8 cellular contexts compared by ENCODE assay signal in genomic region chr17:50200447-50201225, GRCh38. TPM values are rescaled to one million over a fixed set of nuclear protein-coding genes. Genes with fewer than 3 reads are reported as not detected.
DNase-seq lines count a peak whose midpoint lies in the region; ATAC-seq and TF ChIP-seq lines count a peak whose summit lies in the region.

No MANE protein-coding gene starts in this region.

- H3K36me3 Mint-ChIP-seq in Calu3 (ENCODE audit: insufficient read depth, unreplicated experiment) (peaks cover 26% of the 10 kb centered on the region), T-cell (no peaks in the 10 kb centered on the region), progenitor cell of endocrine pancreas (ENCODE audit: insufficient read depth) (no peaks in the 10 kb centered on the region)

- no TSS peak for BruUV-seq in Calu3 (replicated peaks; lab: Mats Ljungman, UMichigan)

- H3K4me3 Mint-ChIP-seq in Calu3 (ENCODE audit: low read depth, unreplicated experiment): peak overlapping the region; percentile 68
- peak overlapping the region; percentile 68 to 86 (median 72) for H3K4me3 Mint-ChIP-seq in T-cell
- H3K4me3 Mint-ChIP-seq in progenitor cell of endocrine pancreas (ENCODE audit: low read depth): peak overlapping the region; percentile 76

- H3K4me1 ChIP-seq in adrenal gland (replicated peaks in 1 of 2): peaks cover 3 to 8% of the 10 kb centered on the region in 2 donors
- peaks cover 47% of the 10 kb centered on the region for H3K4me1 ChIP-seq in left ventricle myocardium inferior

- intact Hi-C loops in Calu3 (cut with micrococcal nuclease; ENCODE audit: unreplicated experiment): loop anchor here (1.0 to 2.0 kb wide), 4 partner anchors 70 to 278 kb away; partner anchors contain the start of genes RSAD1 and TMEM92
- intact Hi-C loops in adrenal gland (cut with DNase I): loop anchor here (2.0 to 5.0 kb wide), 3 partner anchors 70 to 97 kb away; no protein-coding TSS in a partner anchor
- intact Hi-C loops in left ventricle myocardium inferior (cut with micrococcal nuclease): loop anchor here (5.0 kb wide), 1 partner anchor 72 kb away; the partner anchor contains the start of gene TMEM92

- 0 to 1% (median 1%) methylated on average over 27 to 52 of the region's 52 CpGs for WGBS in adrenal gland, 4 donors

- H3K27ac Mint-ChIP-seq in Calu3 (ENCODE audit: unreplicated experiment) (peak overlapping the region; percentile 33), T-cell (peak overlapping the region in 1 of 2 donors; percentile 61), progenitor cell of endocrine pancreas (peak overlapping the region; percentile 98)

- peaks cover 21% of the 10 kb centered on the region for H3K4me1 Mint-ChIP-seq in Calu3 (ENCODE audit: low read depth, unreplicated experiment)
- H3K4me1 Mint-ChIP-seq in T-cell: peaks cover 18 to 26% (median 22%) of the 10 kb centered on the region in 3 donors
- H3K4me1 Mint-ChIP-seq in progenitor cell of endocrine pancreas (ENCODE audit: low read depth): peaks cover 8% of the 10 kb centered on the region

- H3K4me3 ChIP-seq in NB4 (ENCODE audit: low read depth, low read length): no peak overlapping the region
- peak overlapping the region in 3 of 4 donors; percentile 17 to 63 (median 24) for H3K4me3 ChIP-seq in adrenal gland
- H3K4me3 ChIP-seq in left ventricle myocardium inferior: peak overlapping the region; percentile 72

- peak; percentile 100 for TF ChIP-seq CTCF in Calu3 (IDR thresholded peaks at IDR 0.05; ENCODE audit: unreplicated experiment)
- peak; percentile 77 for TF ChIP-seq CTCF in NB4 (IDR thresholded peaks at IDR 0.05; ENCODE audit: low read depth, low read length)
- peak; percentile 97 to 100 (median 100) for TF ChIP-seq CTCF in adrenal gland (IDR thresholded peaks at IDR 0.05)
- TF ChIP-seq CTCF in left ventricle myocardium inferior (IDR thresholded peaks at IDR 0.05; ENCODE audit: borderline replicate concordance): peak; percentile 99
- TF ChIP-seq CTCF in progenitor cell of endocrine pancreas (IDR thresholded peaks at IDR 0.05; ENCODE audit: unreplicated experiment): peak; percentile 100

- H3K9me3 ChIP-seq in adrenal gland (replicated peaks in 1 of 3): no peaks in the 10 kb centered on the region
- H3K9me3 ChIP-seq in left ventricle myocardium inferior (replicated peaks): no peaks in the 10 kb centered on the region

- CTCF ChIA-PET in Calu3 (lab: Charles Lee) (interaction anchor here (0.6 to 3.9 kb wide), 31 partner anchors 10 to 278 kb away, joined by 3 to 90 read pairs (median 8); partner anchors contain the start of genes LRRC59, RSAD1 and TMEM92), T-cell (lab: Charles Lee) (interaction anchor here (0.6 to 2.2 kb wide), 16 partner anchors 12 to 1617 kb away, joined by 3 to 17 read pairs (median 5); partner anchors contain the start of genes ITGA3 (in 1 of the 2), TMEM92 (in 1 of the 2) and XYLT2 (in 1 of the 2))

- H3K36me3 ChIP-seq in adrenal gland (replicated peaks in 1 of 2) (peaks cover 0 to 17% of the 10 kb centered on the region in 2 donors), left ventricle myocardium inferior (peaks cover 25% of the 10 kb centered on the region)

- peak overlapping the region in 4 of 5 donors; percentile 10 to 88 (median 62) for H3K27ac ChIP-seq in adrenal gland
- peak overlapping the region; percentile 88 for H3K27ac ChIP-seq in left ventricle myocardium inferior (replicated peaks)

- H3K9me3 Mint-ChIP-seq in Calu3 (ENCODE audit: low read depth, unreplicated experiment) (no peaks in the 10 kb centered on the region), T-cell (no peaks in the 10 kb centered on the region), progenitor cell of endocrine pancreas (ENCODE audit: low read depth) (no peaks in the 10 kb centered on the region)

- peaks cover 21% of the 10 kb centered on the region for H3K27me3 ChIP-seq in adrenal gland
- H3K27me3 ChIP-seq in left ventricle myocardium inferior (ENCODE audit: low read depth): peaks cover 59% of the 10 kb centered on the region

- TF ChIP-seq POLR2A in NB4 (IDR thresholded peaks at IDR 0.05; ENCODE audit: extremely low read depth, insufficient read length) (no peak), adrenal gland (IDR thresholded peaks at IDR 0.05) (peak in 1 of 2 donors; percentile 37)

- H3K27me3 Mint-ChIP-seq in Calu3 (ENCODE audit: unreplicated experiment) (peaks cover 88% of the 10 kb centered on the region), T-cell (peaks cover 42 to 59% of the 10 kb centered on the region in 2 donors), progenitor cell of endocrine pancreas (peaks cover 47% of the 10 kb centered on the region)

- DNase-seq in Calu3: peak; percentile 95
- DNase-seq in NB4 (ENCODE audit: low read depth): peak; percentile 83
- DNase-seq in T-cell: peak; percentile 48 to 82 (median 73)
- peak; percentile 84 to 93 (median 86) for DNase-seq in adrenal gland
- peak; percentile 88 for DNase-seq in left ventricle myocardium inferior
- peak; percentile 79 for DNase-seq in progenitor cell of endocrine pancreas (ENCODE audit: low spot score, unreplicated experiment)
- peak; percentile 92 for DNase-seq in ureter (ENCODE audit: low spot score)

- POLR2A ChIA-PET in T-cell (lab: Charles Lee): interaction anchor here in 1 of 2 donors (0.5 kb wide), 1 partner anchor 16 kb away, joined by 4 read pairs; no protein-coding TSS in a partner anchor

- ATAC-seq in GM21786 (IDR thresholded peaks at IDR 0.05; ENCODE audit: unreplicated experiment) (peak; percentile 59), T-cell (replicated peaks in 1 of 4) (peak; percentile 56 to 84 (median 84))

RNA-seq across cellular contexts. Expression of gene COL1A1, which starts 0.8 kb away (rescaled TPM):
- total RNA-seq in Calu3 (2022) (5.5 and 9.4 TPM in 2 replicates), T-cell (10 to 100 TPM in 2 of 5 donors, 1 to 10 TPM in 3; 4.1 to 21.0 (median 6.6) TPM), adrenal gland (100 to 1,000 TPM in 4 of 8 donors, 10 to 100 TPM in 4; 50.2 to 263 (median 105) TPM), left ventricle myocardium inferior (45.8 TPM), progenitor cell of endocrine pancreas (26.7 and 38.4 TPM in 2 replicates), ureter (331 TPM)
- 100 to 1,000 TPM in 1 of 3 donors, 10 to 100 TPM in 2; 39.6 to 101 (median 40.1) TPM for polyA plus RNA-seq in adrenal gland

RNA-seq across cellular contexts. Expression of gene SGCA, which starts 34.8 kb away (rescaled TPM):
- not detected in 2 replicates for total RNA-seq in Calu3 (2022)
- under 1 TPM in 1 of 5 donors, not detected in 4; 0.33 TPM for total RNA-seq in T-cell
- total RNA-seq in adrenal gland: 1 to 10 TPM in 3 of 8 donors, under 1 TPM in 2, not detected in 3; 0.28 to 3.0 (median 1.2) TPM
- polyA plus RNA-seq in adrenal gland: 1 to 10 TPM in 2 of 3 donors, not detected in 1; 5.2 to 5.5 TPM
- 137 TPM for total RNA-seq in left ventricle myocardium inferior
- total RNA-seq in progenitor cell of endocrine pancreas: not detected in 2 replicates
- total RNA-seq in ureter: 16.9 TPM

RNA-seq across cellular contexts. Expression of gene PPP1R9B, which starts 50.2 kb away (rescaled TPM):
- total RNA-seq in Calu3 (2022): 74.3 and 89.7 TPM in 2 replicates
- 10 to 100 TPM; 69.5 to 95.9 (median 91.3) TPM for total RNA-seq in T-cell
- total RNA-seq in adrenal gland: 10 to 100 TPM; 43.9 to 87.0 (median 62.0) TPM
- polyA plus RNA-seq in adrenal gland: 100 to 1,000 TPM in 1 of 3 donors, 10 to 100 TPM in 2; 21.8 to 128 (median 27.2) TPM
- 33.0 TPM for total RNA-seq in left ventricle myocardium inferior
- total RNA-seq in progenitor cell of endocrine pancreas: 34.3 and 35.7 TPM in 2 replicates
- 38.4 TPM for total RNA-seq in ureter
